In genomic region chr16:75647138-75647491, GRCh38 we compare ENCODE assay signal across 8 cellular contexts. TPM values are rescaled to one million over a fixed set of nuclear protein-coding genes. Genes with fewer than 3 reads are reported as not detected.
DNase-seq lines count a peak whose midpoint lies in the region; ATAC-seq lines count a peak whose summit lies in the region.

No MANE protein-coding gene starts in this region.

- H3K4me1 Mint-ChIP-seq in activated CD4-positive, alpha-beta T cell treated with anti-CD3 and anti-CD28 coated beads, Interleukin-2, amount 10 ng/mL, durations not matched to agents 24 days and 14 days, result peaks cover 41% of the 10 kb centered on the region
- peaks cover 64% of the 10 kb centered on the region for H3K4me1 Mint-ChIP-seq in stimulated activated naive CD8-positive, alpha-beta T cell treated with anti-CD3 and anti-CD28 coated beads, Interleukin-15, Interleukin-2, amounts not matched to agents 100 ng/mL and 50 ng/mL, for 24 hours (ENCODE audit: low read depth)

- no peaks in the 10 kb centered on the region for H3K9me3 ChIP-seq in iPS-15b (ENCODE audit: control insufficient read depth, insufficient read depth, low read length)

- intact Hi-C loops in activated CD4-positive, alpha-beta T cell treated with anti-CD3 and anti-CD28 coated beads, Interleukin-2, amount 10 ng/mL, durations not matched to agents 24 days and 14 days (cut with micrococcal nuclease), result loop anchor here (1.0 to 5.0 kb wide), 10 partner anchors 24 to 1544 kb away; partner anchors contain the start of genes ADAT1, GABARAPL2, MON1B and PSMD7

- H3K4me3 ChIP-seq in iPS-15b (ENCODE audit: low read depth, low read length), result peak overlapping the region; percentile 96

- no peaks in the 10 kb centered on the region for H3K27me3 Mint-ChIP-seq in activated CD4-positive, alpha-beta T cell treated with anti-CD3 and anti-CD28 coated beads, Interleukin-2, amount 10 ng/mL, durations not matched to agents 24 days and 14 days
- no peaks in the 10 kb centered on the region for H3K27me3 Mint-ChIP-seq in stimulated activated naive CD8-positive, alpha-beta T cell treated with anti-CD3 and anti-CD28 coated beads, Interleukin-15, Interleukin-2, amounts not matched to agents 100 ng/mL and 50 ng/mL, for 24 hours

- DNase-seq in activated CD4-positive, alpha-beta T cell treated with anti-CD3 and anti-CD28 coated beads, Interleukin-2, amount 10 ng/mL, durations not matched to agents 24 days and 14 days, result no peak
- DNase-seq in activated CD4-positive, alpha-beta T cell treated with anti-CD3 and anti-CD28 coated beads, Interleukin-2, amount 50 U/mL, for 4 hours, result no peak
- no peak for DNase-seq in activated naive CD4-positive, alpha-beta T cell treated with anti-CD3 and anti-CD28 coated beads, Interleukin-2, amount 50 U/mL, for 72 hours (ENCODE audit: low spot score in 2 of 2)
- DNase-seq in NCI-H774 (lab: John Stamatoyannopoulos, UW) (no peak), NCI-H69 (lab: John Stamatoyannopoulos, UW) (no peak)

- no peaks in the 10 kb centered on the region for H3K36me3 ChIP-seq in iPS-15b (ENCODE audit: control insufficient read depth, insufficient read depth, low read length)

- ATAC-seq in HG03103 (IDR thresholded peaks at IDR 0.05; ENCODE audit: low read depth, unreplicated experiment), result peak; percentile 19
- ATAC-seq in activated naive CD4-positive, alpha-beta T cell treated with anti-CD3 and anti-CD28 coated beads, Interleukin-2, amount 50 U/mL, for 72 hours, result peak in 1 of 2 donors; percentile 14

- H3K4me3 Mint-ChIP-seq in activated CD4-positive, alpha-beta T cell treated with anti-CD3 and anti-CD28 coated beads, Interleukin-2, amount 10 ng/mL, durations not matched to agents 24 days and 14 days, result peak overlapping the region; percentile 89
- H3K4me3 Mint-ChIP-seq in stimulated activated naive CD8-positive, alpha-beta T cell treated with anti-CD3 and anti-CD28 coated beads, Interleukin-15, Interleukin-2, amounts not matched to agents 100 ng/mL and 50 ng/mL, for 24 hours, result peak overlapping the region; percentile 86

- H3K27me3 ChIP-seq in iPS-15b (ENCODE audit: control insufficient read depth, insufficient read depth, low read length), result no peaks in the 10 kb centered on the region

- H3K9ac ChIP-seq in iPS-15b (ENCODE audit: low read depth, low read length), result peak overlapping the region; percentile 97

- H3K36me3 Mint-ChIP-seq in activated CD4-positive, alpha-beta T cell treated with anti-CD3 and anti-CD28 coated beads, Interleukin-2, amount 10 ng/mL, durations not matched to agents 24 days and 14 days (ENCODE audit: low read depth), result peaks cover 56% of the 10 kb centered on the region
- H3K36me3 Mint-ChIP-seq in activated naive CD4-positive, alpha-beta T cell treated with anti-CD3 and anti-CD28 coated beads, Interleukin-2, amount 50 U/mL, for 72 hours, result peaks cover 36 to 40% of the 10 kb centered on the region in 2 donors
- H3K36me3 Mint-ChIP-seq in stimulated activated naive CD8-positive, alpha-beta T cell treated with anti-CD3 and anti-CD28 coated beads, Interleukin-15, Interleukin-2, amounts not matched to agents 100 ng/mL and 50 ng/mL, for 24 hours (ENCODE audit: low read depth), result peaks cover 52% of the 10 kb centered on the region

- H3K9me3 Mint-ChIP-seq in activated CD4-positive, alpha-beta T cell treated with anti-CD3 and anti-CD28 coated beads, Interleukin-2, amount 10 ng/mL, durations not matched to agents 24 days and 14 days, result no peaks in the 10 kb centered on the region
- no peaks in the 10 kb centered on the region for H3K9me3 Mint-ChIP-seq in activated naive CD4-positive, alpha-beta T cell treated with anti-CD3 and anti-CD28 coated beads, Interleukin-2, amount 50 U/mL, for 72 hours
- no peaks in the 10 kb centered on the region for H3K9me3 Mint-ChIP-seq in stimulated activated naive CD8-positive, alpha-beta T cell treated with anti-CD3 and anti-CD28 coated beads, Interleukin-15, Interleukin-2, amounts not matched to agents 100 ng/mL and 50 ng/mL, for 24 hours

- H3K4me1 ChIP-seq in iPS-15b (ENCODE audit: control insufficient read depth, insufficient read depth, low read length), result peaks cover 8% of the 10 kb centered on the region

- peak overlapping the region; percentile 97 for H3K27ac Mint-ChIP-seq in activated CD4-positive, alpha-beta T cell treated with anti-CD3 and anti-CD28 coated beads, Interleukin-2, amount 10 ng/mL, durations not matched to agents 24 days and 14 days
- peak overlapping the region; percentile 97 to 99 for H3K27ac Mint-ChIP-seq in activated naive CD4-positive, alpha-beta T cell treated with anti-CD3 and anti-CD28 coated beads, Interleukin-2, amount 50 U/mL, for 72 hours
- H3K27ac Mint-ChIP-seq in stimulated activated naive CD8-positive, alpha-beta T cell treated with anti-CD3 and anti-CD28 coated beads, Interleukin-15, Interleukin-2, amounts not matched to agents 100 ng/mL and 50 ng/mL, for 24 hours, result peak overlapping the region; percentile 98

RNA-seq across cellular contexts. Expression of gene KARS1, which starts 0.3 kb away (rescaled TPM):
- total RNA-seq in activated CD4-positive, alpha-beta T cell treated with anti-CD3 and anti-CD28 coated beads, Interleukin-2, amount 10 ng/mL, durations not matched to agents 24 days and 14 days, result 285 and 296 TPM in 2 replicates
- 100 to 1,000 TPM; 236 to 265 TPM for total RNA-seq in activated naive CD4-positive, alpha-beta T cell treated with anti-CD3 and anti-CD28 coated beads, Interleukin-2, amount 50 U/mL, for 72 hours

RNA-seq across cellular contexts. Expression of gene TERF2IP, which starts 0.5 kb away (rescaled TPM):
- 86.8 and 89.1 TPM in 2 replicates for total RNA-seq in activated CD4-positive, alpha-beta T cell treated with anti-CD3 and anti-CD28 coated beads, Interleukin-2, amount 10 ng/mL, durations not matched to agents 24 days and 14 days
- total RNA-seq in activated naive CD4-positive, alpha-beta T cell treated with anti-CD3 and anti-CD28 coated beads, Interleukin-2, amount 50 U/mL, for 72 hours, result 10 to 100 TPM; 54.9 to 89.9 TPM

RNA-seq across cellular contexts. Expression of gene ADAT1, which starts 24.0 kb away (rescaled TPM):
- total RNA-seq in activated CD4-positive, alpha-beta T cell treated with anti-CD3 and anti-CD28 coated beads, Interleukin-2, amount 10 ng/mL, durations not matched to agents 24 days and 14 days, result 58.6 and 64.4 TPM in 2 replicates
- 10 to 100 TPM; 39.0 to 44.8 TPM for total RNA-seq in activated naive CD4-positive, alpha-beta T cell treated with anti-CD3 and anti-CD28 coated beads, Interleukin-2, amount 50 U/mL, for 72 hours

RNA-seq across cellular contexts. Expression of gene CPHXL2, which starts 29.7 kb away (rescaled TPM):
- total RNA-seq in activated CD4-positive, alpha-beta T cell treated with anti-CD3 and anti-CD28 coated beads, Interleukin-2, amount 10 ng/mL, durations not matched to agents 24 days and 14 days, result not detected in 2 replicates
- total RNA-seq in activated naive CD4-positive, alpha-beta T cell treated with anti-CD3 and anti-CD28 coated beads, Interleukin-2, amount 50 U/mL, for 72 hours, result not detected

RNA-seq across cellular contexts. Expression of gene DUXB, which starts 54.1 kb away (rescaled TPM):
- not detected in 2 replicates for total RNA-seq in activated CD4-positive, alpha-beta T cell treated with anti-CD3 and anti-CD28 coated beads, Interleukin-2, amount 10 ng/mL, durations not matched to agents 24 days and 14 days
- total RNA-seq in activated naive CD4-positive, alpha-beta T cell treated with anti-CD3 and anti-CD28 coated beads, Interleukin-2, amount 50 U/mL, for 72 hours, result not detected
